27 cellular contexts compared by ENCODE assay signal in genomic region chr9:37729499-37729898, GRCh38.
"Had no signal": no experiment of that assay in that cellular context is flagged by ENCODE, and none has a peak within 500 bp of the region (broad histone marks: within the 10 kb centered on the region; RNA-seq: fewer than 3 reads in every experiment).

No MANE protein-coding gene starts in this region.

- H3K27ac Mint-ChIP-seq: activated CD4-positive, alpha-beta memory T cell treated with anti-CD3 and anti-CD28 coated beads, Interleukin-2, amount 10 ng/mL, durations not matched to agents 7 days and 5 days; activated CD4-positive, alpha-beta T cell treated with anti-CD3 and anti-CD28 coated beads, Interleukin-2, amount 10 ng/mL, durations not matched to agents 24 days and 14 days; activated CD8-positive, alpha-beta memory T cell treated with anti-CD3 and anti-CD28 coated beads, Interleukin-2, amount 10 ng/mL, durations not matched to agents 7 days and 5 days; activated naive CD4-positive, alpha-beta T cell treated with anti-CD3 and anti-CD28 coated beads, Interleukin-2, amount 10 ng/mL, durations not matched to agents 7 days and 5 days; activated naive CD8-positive, alpha-beta T cell treated with anti-CD3 and anti-CD28 coated beads, Interleukin-2, amount 50 U/mL, for 24 hours; nephron; T-cell; T-helper 2 cell treated with Interferon-gamma antibody and Interleukin-4, amounts not matched to agents 5 μg/mL and 100 μg/mL, for 36 hours; type B pancreatic cell had no signal

- H3K36me3 Mint-ChIP-seq: activated CD8-positive, alpha-beta memory T cell treated with anti-CD3 and anti-CD28 coated beads, Interleukin-2, amount 10 ng/mL, durations not matched to agents 7 days and 5 days; activated naive CD4-positive, alpha-beta T cell treated with anti-CD3 and anti-CD28 coated beads, Interleukin-2, amount 10 ng/mL, durations not matched to agents 7 days and 5 days; T-cell; type B pancreatic cell had no signal

- H3K36me3 ChIP-seq: esophagus squamous epithelium, gastroesophageal sphincter, heart right ventricle had no signal

- H3K9me3 ChIP-seq: body of pancreas, esophagus squamous epithelium, gastroesophageal sphincter, heart right ventricle, testis had no signal

- H3K4me3 ChIP-seq: body of pancreas, esophagus squamous epithelium, gastroesophageal sphincter, heart right ventricle, testis had no signal

- DNase-seq: activated CD4-positive, alpha-beta memory T cell treated with anti-CD3 and anti-CD28 coated beads, Interleukin-2, amount 10 ng/mL, durations not matched to agents 7 days and 5 days; activated CD4-positive, alpha-beta T cell treated with anti-CD3 and anti-CD28 coated beads, Interleukin-2, amount 10 ng/mL, durations not matched to agents 24 days and 14 days; activated CD8-positive, alpha-beta memory T cell treated with anti-CD3 and anti-CD28 coated beads, Interleukin-2, amount 10 ng/mL, durations not matched to agents 7 days and 5 days; activated effector memory CD4-positive, alpha-beta T cell treated with anti-CD3 and anti-CD28 coated beads, Interleukin-2, amount 50 U/mL, for 16 hours; activated naive CD4-positive, alpha-beta T cell treated with anti-CD3 and anti-CD28 coated beads, Interleukin-2, amount 10 ng/mL, durations not matched to agents 7 days and 5 days; activated naive CD8-positive, alpha-beta T cell treated with anti-CD3 and anti-CD28 coated beads, Interleukin-2, amount 50 U/mL, for 24 hours; activated T-cell treated with anti-CD3 and anti-CD28 coated beads for 4 hours; body of pancreas; effector memory CD4-positive, alpha-beta T cell; esophagus squamous epithelium; heart right ventricle; islet precursor cell; left colon; mesenchymal stem cell; stimulated activated CD4-positive, alpha-beta T cell treated with anti-CD3 and anti-CD28 coated beads, Interleukin-4, amount 100 ng/mL, for 1 hour; stimulated activated naive CD4-positive, alpha-beta T cell; T-cell; testis had no signal

- H3K27ac ChIP-seq: body of pancreas, esophagus squamous epithelium, gastroesophageal sphincter, heart right ventricle, testis, VCaP had no signal

- ATAC-seq: activated CD4-positive, CD25-positive, alpha-beta regulatory T cell treated with anti-CD3 and anti-CD28 coated beads, Interleukin-2, amount 50 U/mL, for 24 hours; activated CD8-positive, alpha-beta memory T cell treated with anti-CD3 and anti-CD28 coated beads, Interleukin-2, amount 10 ng/mL, durations not matched to agents 7 days and 5 days; activated naive CD8-positive, alpha-beta T cell treated with anti-CD3 and anti-CD28 coated beads, Interleukin-2, amount 50 U/mL, for 24 hours; body of pancreas; gastroesophageal sphincter; heart right ventricle; left colon; sciatic nerve; T-cell had no signal

- H3K9me3 Mint-ChIP-seq: activated CD4-positive, alpha-beta memory T cell treated with anti-CD3 and anti-CD28 coated beads, Interleukin-2, amount 10 ng/mL, durations not matched to agents 7 days and 5 days; activated CD4-positive, alpha-beta T cell treated with anti-CD3 and anti-CD28 coated beads, Interleukin-2, amount 10 ng/mL, durations not matched to agents 24 days and 14 days; activated naive CD4-positive, alpha-beta T cell treated with anti-CD3 and anti-CD28 coated beads, Interleukin-2, amount 10 ng/mL, durations not matched to agents 7 days and 5 days; activated naive CD8-positive, alpha-beta T cell treated with anti-CD3 and anti-CD28 coated beads, Interleukin-2, amount 50 U/mL, for 24 hours; central memory CD8-positive, alpha-beta T cell; nephron; T-cell; T-helper 2 cell treated with Interferon-gamma antibody and Interleukin-4, amounts not matched to agents 5 μg/mL and 100 μg/mL, for 36 hours; type B pancreatic cell had no signal

- H3K4me1 ChIP-seq: body of pancreas, esophagus squamous epithelium, gastroesophageal sphincter, heart right ventricle, testis had no signal

- FAIRE-seq: colon had no signal

- H3K27me3 ChIP-seq: body of pancreas, testis had no signal

- H3K4me3 Mint-ChIP-seq: activated CD4-positive, alpha-beta memory T cell treated with anti-CD3 and anti-CD28 coated beads, Interleukin-2, amount 10 ng/mL, durations not matched to agents 7 days and 5 days; activated CD4-positive, alpha-beta T cell treated with anti-CD3 and anti-CD28 coated beads, Interleukin-2, amount 10 ng/mL, durations not matched to agents 24 days and 14 days; activated CD8-positive, alpha-beta memory T cell treated with anti-CD3 and anti-CD28 coated beads, Interleukin-2, amount 10 ng/mL, durations not matched to agents 7 days and 5 days; activated naive CD4-positive, alpha-beta T cell treated with anti-CD3 and anti-CD28 coated beads, Interleukin-2, amount 10 ng/mL, durations not matched to agents 7 days and 5 days; activated naive CD8-positive, alpha-beta T cell treated with anti-CD3 and anti-CD28 coated beads, Interleukin-2, amount 50 U/mL, for 24 hours; central memory CD8-positive, alpha-beta T cell; nephron; T-cell; T-helper 2 cell treated with Interferon-gamma antibody and Interleukin-4, amounts not matched to agents 5 μg/mL and 100 μg/mL, for 36 hours; type B pancreatic cell had no signal

- H3K4me1 Mint-ChIP-seq: activated CD4-positive, alpha-beta memory T cell treated with anti-CD3 and anti-CD28 coated beads, Interleukin-2, amount 10 ng/mL, durations not matched to agents 7 days and 5 days; activated CD8-positive, alpha-beta memory T cell treated with anti-CD3 and anti-CD28 coated beads, Interleukin-2, amount 10 ng/mL, durations not matched to agents 7 days and 5 days; activated naive CD4-positive, alpha-beta T cell treated with anti-CD3 and anti-CD28 coated beads, Interleukin-2, amount 10 ng/mL, durations not matched to agents 7 days and 5 days; activated naive CD8-positive, alpha-beta T cell treated with anti-CD3 and anti-CD28 coated beads, Interleukin-2, amount 50 U/mL, for 24 hours; central memory CD8-positive, alpha-beta T cell; T-cell had no signal

- H3K27me3 Mint-ChIP-seq: activated naive CD8-positive, alpha-beta T cell treated with anti-CD3 and anti-CD28 coated beads, Interleukin-2, amount 50 U/mL, for 24 hours had no signal
